8 cellular contexts compared by ENCODE assay signal in the genomic region with DNA sequence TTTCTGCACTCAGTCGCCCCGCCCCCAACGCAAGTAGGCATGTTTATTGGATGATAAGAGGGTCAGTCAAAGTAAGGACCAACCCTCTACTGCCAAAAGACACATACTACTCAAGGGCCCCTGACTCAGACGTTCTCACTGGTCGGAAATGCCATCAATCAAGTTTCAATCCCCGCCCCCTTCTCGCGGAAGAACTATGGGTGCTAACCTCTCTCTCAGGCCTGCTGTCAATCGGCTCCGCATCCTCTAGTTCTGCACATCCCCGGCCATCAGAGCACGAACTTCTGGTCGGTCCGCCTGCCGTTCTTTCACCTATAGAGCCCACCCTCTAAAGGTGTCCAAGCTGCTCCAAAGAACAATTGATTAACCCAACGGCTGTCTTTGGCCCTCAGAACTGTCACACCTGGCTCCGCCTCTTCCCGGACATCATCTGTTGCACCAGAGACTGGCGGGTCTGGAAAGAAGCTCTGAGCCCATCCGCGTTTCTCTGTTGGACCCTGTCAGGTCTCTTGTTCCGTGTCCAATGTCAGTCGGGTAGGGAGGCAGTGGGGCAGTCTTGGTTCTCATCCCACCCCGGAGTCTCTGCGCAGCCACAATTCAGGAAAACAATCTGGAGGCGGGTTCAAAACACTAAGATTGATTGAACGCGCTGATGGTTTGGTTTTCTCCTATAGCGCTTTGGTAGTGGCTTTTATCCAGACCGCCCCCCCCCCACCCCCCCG. TPM values are rescaled to one million over a fixed set of nuclear protein-coding genes. Genes with fewer than 3 reads are reported as not detected.
DNase-seq lines count a peak whose midpoint lies in the region; ATAC-seq and TF ChIP-seq lines count a peak whose summit lies in the region.

No MANE protein-coding gene starts in this region.

- H3K4me1 ChIP-seq in ascending aorta (no peaks in the 10 kb centered on the region), right cardiac atrium (ENCODE audit: control insufficient read depth, insufficient read depth, low read length) (no peaks in the 10 kb centered on the region), uterus (no peaks in the 10 kb centered on the region)

- ATAC-seq in GM18498 (IDR thresholded peaks at IDR 0.05; ENCODE audit: unreplicated experiment) (peak; percentile 99), HG02885 (IDR thresholded peaks at IDR 0.05; ENCODE audit: poor library complexity, unreplicated experiment) (peak; percentile 99), right cardiac atrium (peak; percentile 98 to 99)

- H3K27ac Mint-ChIP-seq in T-helper 1 cell treated with Interleukin-12 subunit alpha and Interleukin-12 subunit beta and Interleukin-4 antibody, amounts not matched to agents 30 μg/mL and 1 μg/mL, for 36 hours: peak overlapping the region; percentile 96

- H3K4me3 Mint-ChIP-seq in T-helper 1 cell treated with Interleukin-12 subunit alpha and Interleukin-12 subunit beta and Interleukin-4 antibody, amounts not matched to agents 30 μg/mL and 1 μg/mL, for 36 hours: peak overlapping the region; percentile 97

- no peaks in the 10 kb centered on the region for H3K36me3 Mint-ChIP-seq in T-helper 1 cell treated with Interleukin-12 subunit alpha and Interleukin-12 subunit beta and Interleukin-4 antibody, amounts not matched to agents 30 μg/mL and 1 μg/mL, for 36 hours (ENCODE audit: low read depth)

- no peak for TF ChIP-seq CTCF in ascending aorta (IDR thresholded peaks at IDR 0.05)
- TF ChIP-seq CTCF in uterus (IDR thresholded peaks at IDR 0.05): no peak

- H3K27me3 Mint-ChIP-seq in T-helper 1 cell treated with Interleukin-12 subunit alpha and Interleukin-12 subunit beta and Interleukin-4 antibody, amounts not matched to agents 30 μg/mL and 1 μg/mL, for 36 hours (ENCODE audit: low read depth): no peaks in the 10 kb centered on the region

- under 1% methylated on average over 31 of the region's 31 CpGs for WGBS in right cardiac atrium

- H3K4me3 ChIP-seq in ascending aorta (peak overlapping the region; percentile 52 to 68), right cardiac atrium (ENCODE audit: low read length) (peak overlapping the region; percentile 92), uterus (peak overlapping the region; percentile 41 to 48)

- TF ChIP-seq POLR2A in uterus (IDR thresholded peaks at IDR 0.05): no peak

- DNase-seq in NCI-H1694 (lab: John Stamatoyannopoulos, UW): peak; percentile 98
- peak; percentile 84 to 95 for DNase-seq in ascending aorta (ENCODE audit: low spot score in 2 of 2)
- DNase-seq in right cardiac atrium: peak; percentile 85 to 95 (median 93)
- peak; percentile 86 for DNase-seq in pulmonary artery endothelial cell (ENCODE audit: low read depth, low spot score)
- peak; percentile 92 to 95 for DNase-seq in uterus

- H3K36me3 ChIP-seq in ascending aorta (no peaks in the 10 kb centered on the region), uterus (no peaks in the 10 kb centered on the region)

- H3K9me3 Mint-ChIP-seq in T-helper 1 cell treated with Interleukin-12 subunit alpha and Interleukin-12 subunit beta and Interleukin-4 antibody, amounts not matched to agents 30 μg/mL and 1 μg/mL, for 36 hours: no peaks in the 10 kb centered on the region

- intact Hi-C loops in ascending aorta (cut with DNase I) (loop anchor here (1.0 kb wide), 1 partner anchor 16 kb away; a partner anchor contains a TSS), right cardiac atrium (cut with DNase I) (no loop called here), uterus (cut with DNase I; ENCODE audit: low total_unique reads) (no loop called here)

- H3K9me3 ChIP-seq in ascending aorta (no peaks in the 10 kb centered on the region), right cardiac atrium (ENCODE audit: control insufficient read depth, low read length) (no peaks in the 10 kb centered on the region), uterus (no peaks in the 10 kb centered on the region)

- H3K27me3 ChIP-seq in ascending aorta (no peaks in the 10 kb centered on the region), right cardiac atrium (ENCODE audit: control insufficient read depth, insufficient read depth) (no peaks in the 10 kb centered on the region), uterus (no peaks in the 10 kb centered on the region)

- H3K27ac ChIP-seq in ascending aorta (peak overlapping the region; percentile 55 to 72), right cardiac atrium (ENCODE audit: low read length) (peak overlapping the region; percentile 86), uterus (peak overlapping the region; percentile 80 to 81)

- H3K4me1 Mint-ChIP-seq in T-helper 1 cell treated with Interleukin-12 subunit alpha and Interleukin-12 subunit beta and Interleukin-4 antibody, amounts not matched to agents 30 μg/mL and 1 μg/mL, for 36 hours (ENCODE audit: low read depth): peaks cover 1% of the 10 kb centered on the region

RNA-seq across cellular contexts. Expression of a gene that starts 15.2 kb away (rescaled TPM):
- 122 TPM for total RNA-seq in ascending aorta
- total RNA-seq in right cardiac atrium: 100 to 1,000 TPM; 127 to 152 (median 139) TPM
- 235 TPM for polyA plus RNA-seq in right cardiac atrium
- 46.0 and 58.4 TPM in 2 replicates for total RNA-seq in pulmonary artery endothelial cell
- total RNA-seq in uterus: 10 to 100 TPM; 28.6 to 42.6 (median 35.5) TPM

RNA-seq across cellular contexts. Expression of a gene that starts 15.7 kb away (rescaled TPM):
- total RNA-seq in ascending aorta (52.4 TPM), right cardiac atrium (10 to 100 TPM; 25.5 to 33.8 (median 28.2) TPM), pulmonary artery endothelial cell (57.5 and 80.9 TPM in 2 replicates), uterus (10 to 100 TPM in 2 of 4 donors, 1 to 10 TPM in 2; 4.4 to 45.4 (median 22.3) TPM)
- polyA plus RNA-seq in right cardiac atrium: 22.6 TPM

RNA-seq across cellular contexts. Expression of a gene that starts 51.1 kb away (rescaled TPM):
- total RNA-seq in ascending aorta: 1.5 TPM
- 10 to 100 TPM; 17.0 to 25.1 (median 23.2) TPM for total RNA-seq in right cardiac atrium
- polyA plus RNA-seq in right cardiac atrium: 13.4 TPM
- 0.56 and 1.3 TPM in 2 replicates for total RNA-seq in pulmonary artery endothelial cell
- total RNA-seq in uterus: 10 to 100 TPM in 1 of 4 donors, 1 to 10 TPM in 1, under 1 TPM in 2; 0.59 to 11.3 (median 4.0) TPM

Comparison
In these comparisons a context has a peak if more than half of its experiments do, and no peak if none do; other contexts are left out.
1. Peak in every context shown above with its lines: DNase-seq, ATAC-seq, H3K4me3 ChIP-seq and H3K27ac ChIP-seq.